In genomic region chrX:56764153-56764974, GRCh38 we compare ENCODE assay signal across 8 cellular contexts. TPM values are rescaled to one million over a fixed set of nuclear protein-coding genes. Genes with fewer than 3 reads are reported as not detected.
A peak's percentile ranks its signal among the peaks of the same experiment; 100 is the strongest.
DNase-seq lines count a peak whose midpoint lies in the region; ATAC-seq and TF ChIP-seq lines count a peak whose summit lies in the region.

No MANE protein-coding gene starts in this region.

- H3K9me3 ChIP-seq in osteoblast (ENCODE audit: low read depth, low read length), result no peaks in the 10 kb centered on the region

- H3K79me2 ChIP-seq in osteoblast (ENCODE audit: insufficient read depth, low read length), result no peaks in the 10 kb centered on the region

- H3K36me3 ChIP-seq in osteoblast (ENCODE audit: insufficient read depth, low read length) (no peaks in the 10 kb centered on the region), urinary bladder (ENCODE audit: insufficient read depth) (no peaks in the 10 kb centered on the region)

- H3K4me3 ChIP-seq in fibroblast of the aortic adventitia (ENCODE audit: low read depth, low read length) (peak overlapping the region; percentile 71), osteoblast (ENCODE audit: insufficient read depth, low read length) (peak overlapping the region; percentile 79), urinary bladder (ENCODE audit: low read depth, low read length) (no peak overlapping the region)

- no peaks in the 10 kb centered on the region for H3K27me3 ChIP-seq in osteoblast (ENCODE audit: insufficient read depth, low read length)

- DNase-seq in Caki2 (ENCODE audit: low read depth) (peak; percentile 41), HuH-7.5 (ENCODE audit: low spot score) (peak; percentile 35), fibroblast of the aortic adventitia (ENCODE audit: low read depth) (peak; percentile 96), osteoblast (ENCODE audit: insufficient read length, low spot score, missing footprints) (peak; percentile 91), nucleus accumbens (lab: John Stamatoyannopoulos, UW) (no peak)
- DNase-seq in activated T-cell treated with anti-CD3 and anti-CD28 coated beads, Interleukin-2, amount 50 U/mL, for 1 hour, result peak; percentile 76

- TF ChIP-seq CTCF in fibroblast of the aortic adventitia (IDR thresholded peaks at IDR 0.05; ENCODE audit: insufficient read depth, low read length) (peak; percentile 70), osteoblast (IDR thresholded peaks at IDR 0.05; ENCODE audit: extremely low read depth, low read depth, low read length) (peak; percentile 70)

- in situ Hi-C loops in Caki2 (cut with HindIII; ENCODE audit: low pct_unique_long_range_greater_than_20kb, low sequenced_read_pairs), result no loop called here

- peak; percentile 81 for ATAC-seq in GM21528 (IDR thresholded peaks at IDR 0.05; ENCODE audit: low FRiP score, unreplicated experiment)

- H3K4me1 ChIP-seq in osteoblast (ENCODE audit: insufficient read depth, low read length) (peaks cover 21% of the 10 kb centered on the region), urinary bladder (ENCODE audit: insufficient read depth) (no peaks in the 10 kb centered on the region)

- peak overlapping the region; percentile 83 for H3K4me2 ChIP-seq in osteoblast (ENCODE audit: insufficient read depth, low read length)

- peak overlapping the region; percentile 95 for H2AFZ ChIP-seq in osteoblast (ENCODE audit: low read length)

- 45% methylated on average over 20 of the region's 20 CpGs for WGBS in urinary bladder

- H4K20me1 ChIP-seq in osteoblast (ENCODE audit: insufficient read depth, low read length), result peaks cover 9% of the 10 kb centered on the region

- no peak overlapping the region for H3K27ac ChIP-seq in osteoblast (ENCODE audit: low read depth, low read length)
- peak overlapping the region; percentile 45 for H3K27ac ChIP-seq in urinary bladder (ENCODE audit: low read depth)

RNA-seq across cellular contexts. Expression of gene NBDY, which starts 35.3 kb away (rescaled TPM):
- 17.7 and 22.4 TPM in 2 replicates for total RNA-seq in Caki2 (2014; rRNA removed; shearing (Covaris generic); ENCODE audit: low replicate concordance)
- 7.6 and 11.9 TPM in 2 replicates for total RNA-seq in fibroblast of the aortic adventitia (ENCODE audit: low replicate concordance)
- total RNA-seq in osteoblast, result 6.5 and 9.0 TPM in 2 replicates
- total RNA-seq in urinary bladder, result 9.3 TPM
- polyA plus RNA-seq in urinary bladder, result 40.0 TPM

Comparison
In these comparisons a context has a peak if more than half of its experiments do, and no peak if none do; other contexts are left out.
1. DNase-seq: peak in Caki2 (single experiment), HuH-7.5 (single experiment), activated T-cell treated with anti-CD3 and anti-CD28 coated beads, Interleukin-2, amount 50 U/mL, for 1 hour (single experiment), fibroblast of the aortic adventitia (single experiment) and osteoblast (single experiment); none in nucleus accumbens (0 of 56).